Comparison of ENCODE assay signal across 24 cellular contexts in genomic region chr5:84445049-84445685, GRCh38.
"Had no signal": no experiment of that assay in that cellular context is flagged by ENCODE, and none has a peak within 500 bp of the region (broad histone marks: within the 10 kb centered on the region; RNA-seq: fewer than 3 reads in every experiment).

No MANE protein-coding gene starts in this region.

- H3K27ac ChIP-seq: VCaP had no signal

- H3K27ac Mint-ChIP-seq: activated CD4-positive, alpha-beta memory T cell treated with anti-CD3 and anti-CD28 coated beads for 36 hours; activated CD4-positive, alpha-beta T cell treated with anti-CD3 and anti-CD28 coated beads, Interleukin-2, amount 10 ng/mL, durations not matched to agents 7 days and 5 days; activated naive CD4-positive, alpha-beta T cell treated with anti-CD3 and anti-CD28 coated beads for 36 hours; activated naive CD8-positive, alpha-beta T cell; activated T-helper 17 cell treated with anti-CD3 and anti-CD28 coated beads, Interleukin-2, amount 50 U/mL, for 72 hours had no signal

- H3K27me3 Mint-ChIP-seq: activated CD4-positive, alpha-beta memory T cell treated with anti-CD3 and anti-CD28 coated beads for 36 hours; activated CD4-positive, alpha-beta T cell treated with anti-CD3 and anti-CD28 coated beads, Interleukin-2, amount 10 ng/mL, durations not matched to agents 7 days and 5 days; activated naive CD8-positive, alpha-beta T cell; activated T-helper 17 cell treated with anti-CD3 and anti-CD28 coated beads, Interleukin-2, amount 50 U/mL, for 72 hours had no signal

- H3K9me3 Mint-ChIP-seq: activated CD4-positive, alpha-beta memory T cell treated with anti-CD3 and anti-CD28 coated beads for 36 hours; activated CD4-positive, alpha-beta T cell treated with anti-CD3 and anti-CD28 coated beads, Interleukin-2, amount 10 ng/mL, durations not matched to agents 7 days and 5 days had no signal

- H3K36me3 Mint-ChIP-seq: activated CD4-positive, alpha-beta memory T cell treated with anti-CD3 and anti-CD28 coated beads for 36 hours; activated naive CD8-positive, alpha-beta T cell had no signal

- DNase-seq: activated CD4-positive, alpha-beta memory T cell treated with anti-CD3 and anti-CD28 coated beads for 36 hours; activated CD4-positive, alpha-beta T cell treated with anti-CD3 and anti-CD28 coated beads, Interleukin-2, amount 10 ng/mL, durations not matched to agents 7 days and 5 days; activated CD4-positive, CD25-positive, alpha-beta regulatory T cell; activated CD8-positive, alpha-beta memory T cell treated with anti-CD3 and anti-CD28 coated beads for 24 hours; activated gamma-delta T cell; activated naive CD4-positive, alpha-beta T cell treated with anti-CD3 and anti-CD28 coated beads for 36 hours; activated T-cell treated with anti-CD3 and anti-CD28 coated beads, Interleukin-2, amount 50 U/mL, for 4 hours; cerebellar nuclear complex; KG1; NCI-H1092; NCI-H1417; NCI-H1930; NCI-H2107; NCI-H2171 treated with DMSO at 0.1 percent for 48 hours; NCI-H345; NCI-H510A; NCI-H526 treated with DMSO at 0.1 percent for 48 hours; NK-92 treated with Interleukin-12 subunit alpha and Interleukin-12 subunit beta, amount 100 ng/mL, for 24 hours; SHP77 treated with DMSO at 0.1 percent for 48 hours; T-helper 2 cell; T1000 had no signal

- H3K4me1 Mint-ChIP-seq: activated CD4-positive, alpha-beta T cell treated with anti-CD3 and anti-CD28 coated beads, Interleukin-2, amount 10 ng/mL, durations not matched to agents 7 days and 5 days; activated T-helper 17 cell treated with anti-CD3 and anti-CD28 coated beads, Interleukin-2, amount 50 U/mL, for 72 hours had no signal

- H3K4me3 Mint-ChIP-seq: activated CD4-positive, alpha-beta memory T cell treated with anti-CD3 and anti-CD28 coated beads for 36 hours; activated CD4-positive, alpha-beta T cell treated with anti-CD3 and anti-CD28 coated beads, Interleukin-2, amount 10 ng/mL, durations not matched to agents 7 days and 5 days; activated naive CD4-positive, alpha-beta T cell treated with anti-CD3 and anti-CD28 coated beads for 36 hours; activated naive CD8-positive, alpha-beta T cell; activated T-cell treated with anti-CD3 and anti-CD28 coated beads, Interleukin-2, amount 50 U/mL, for 4 hours; activated T-helper 17 cell treated with anti-CD3 and anti-CD28 coated beads, Interleukin-2, amount 50 U/mL, for 72 hours had no signal

- ATAC-seq: activated T-cell treated with anti-CD3 and anti-CD28 coated beads, Interleukin-2, amount 50 U/mL, for 4 hours; activated T-helper 17 cell treated with anti-CD3 and anti-CD28 coated beads, Interleukin-2, amount 50 U/mL, for 72 hours had no signal
